10 cellular contexts compared by ENCODE assay signal in genomic region chr2:12856934-12857660, GRCh38.
DNase-seq lines count a peak whose midpoint lies in the region; ATAC-seq and TF ChIP-seq lines count a peak whose summit lies in the region.
"Had no signal": no experiment of that assay in that cellular context is flagged by ENCODE, and none has a peak within 500 bp of the region (broad histone marks: within the 10 kb centered on the region; RNA-seq: fewer than 3 reads in every experiment).

No MANE protein-coding gene starts in this region.

- peak; percentile 54 to 59 for ATAC-seq in activated CD4-positive, CD25-positive, alpha-beta regulatory T cell treated with anti-CD3 and anti-CD28 coated beads, Interleukin-2, amount 50 U/mL, for 24 hours
- ATAC-seq in PC-3: peak; percentile 69

- intact Hi-C loops in PC-3 (cut with micrococcal nuclease): loop anchor here (1.0 kb wide), 3 partner anchors 71 to 539 kb away; no protein-coding TSS in a partner anchor

- in situ Hi-C loops in brain microvascular endothelial cell (cut with HindIII; ENCODE audit: low pct_ligation_motif_present, low sequenced_read_pairs): no loop called here

- H3K9me2 ChIP-seq in PC-3 (replicated peaks; ENCODE audit: low read length): no peaks in the 10 kb centered on the region

- peak overlapping the region; percentile 68 for H2AFZ ChIP-seq in PC-3 (ENCODE audit: low read length)

- POLR2A ChIA-PET in PC-3 (lab: Charles Lee; ENCODE audit: unreplicated experiment): interaction anchor here (0.6 to 0.7 kb wide), 2 partner anchors 139 to 301 kb away, joined by 4 to 6 read pairs; no protein-coding TSS in a partner anchor

- H3K27me3 ChIP-seq in PC-3 (ENCODE audit: low read length) (no peaks in the 10 kb centered on the region), brain microvascular endothelial cell (replicated peaks) (no peaks in the 10 kb centered on the region), WERI-Rb-1 (ENCODE audit: insufficient read depth, low read depth, severe bottlenecking) (no peaks in the 10 kb centered on the region)

- H3K4me1 ChIP-seq in PC-3 (ENCODE audit: insufficient read depth, low read length): peaks cover 34% of the 10 kb centered on the region

- H3K79me2 ChIP-seq in PC-3 (ENCODE audit: low read length): no peaks in the 10 kb centered on the region

- H3K27ac ChIP-seq in PC-3 (ENCODE audit: low read length) (peak overlapping the region; percentile 79), brain microvascular endothelial cell (peak overlapping the region; percentile 77), WERI-Rb-1 (no peak overlapping the region)
- H3K27ac ChIP-seq: 22Rv1 had no signal

- H3K36me3 ChIP-seq in PC-3 (ENCODE audit: low read depth, low read length) (no peaks in the 10 kb centered on the region; the same call in 1 of the 2 replicates), brain microvascular endothelial cell (replicated peaks) (no peaks in the 10 kb centered on the region), WERI-Rb-1 (no peaks in the 10 kb centered on the region)

- CTCF ChIA-PET in PC-3 (lab: Charles Lee): no interaction called here

- DNase-seq in activated CD4-positive, CD25-positive, alpha-beta regulatory T cell treated with anti-CD3 and anti-CD28 coated beads, Interleukin-2, amount 50 U/mL, for 72 hours: no peak
- DNase-seq in PC-3 (peak; percentile 92), brain microvascular endothelial cell (peak; percentile 57), retinal pigment epithelial cell (ENCODE audit: low read depth) (peak; percentile 30), NCI-H1436 (lab: John Stamatoyannopoulos, UW) (no peak), hippocampal formation (lab: John Stamatoyannopoulos, UW) (no peak), WERI-Rb-1 (no peak)

- H3K4me3 ChIP-seq in PC-3 (ENCODE audit: low read length): peak overlapping the region; percentile 40
- no peak overlapping the region for H3K4me3 ChIP-seq in brain microvascular endothelial cell (ENCODE audit: low read depth, low read length)
- H3K4me3 ChIP-seq in retinal pigment epithelial cell (ENCODE audit: low read length): no peak overlapping the region
- H3K4me3 ChIP-seq in WERI-Rb-1 (ENCODE audit: low read depth, low read length): no peak overlapping the region
- H3K4me3 ChIP-seq: skin epidermis had no signal

- H3F3A ChIP-seq in PC-3 (ENCODE audit: low read length, unreplicated experiment): peaks cover 13% of the 10 kb centered on the region

- H3K4me2 ChIP-seq in PC-3 (ENCODE audit: low read length): peak overlapping the region; percentile 75

- no peaks in the 10 kb centered on the region for H4K20me1 ChIP-seq in PC-3 (ENCODE audit: low read length)

- BruUV-seq in PC-3 (replicated peaks; lab: Mats Ljungman, UMichigan): no TSS peak

- TF ChIP-seq CTCF in PC-3 (conservative IDR thresholded peaks at IDR 0.05; ENCODE audit: low read depth, low read length) (no peak), brain microvascular endothelial cell (IDR thresholded peaks at IDR 0.05; ENCODE audit: low read depth, low read length, missing control alignments) (no peak), retinal pigment epithelial cell (conservative IDR thresholded peaks at IDR 0.05; ENCODE audit: low read depth, low read length) (no peak), WERI-Rb-1 (IDR thresholded peaks at IDR 0.05; ENCODE audit: low read depth, low read length) (no peak)

- no peak overlapping the region for H3K9ac ChIP-seq in PC-3 (ENCODE audit: low read length)

- H3K9me3 ChIP-seq in PC-3 (ENCODE audit: low read length) (no peaks in the 10 kb centered on the region), WERI-Rb-1 (ENCODE audit: severe bottlenecking) (peaks cover 13% of the 10 kb centered on the region)

Comparison
In these comparisons a context has a peak if more than half of its experiments do, and no peak if none do; other contexts are left out.
1. DNase-seq: peak in PC-3 (single experiment), brain microvascular endothelial cell (single experiment) and retinal pigment epithelial cell (single experiment); none in activated CD4-positive, CD25-positive, alpha-beta regulatory T cell treated with anti-CD3 and anti-CD28 coated beads, Interleukin-2, amount 50 U/mL, for 72 hours (single experiment), NCI-H1436 (single experiment), hippocampal formation (0 of 2) and WERI-Rb-1 (single experiment).